Comparison of ENCODE assay signal across 8 cellular contexts in genomic region chr10:114821293-114821914, GRCh38. TPM values are rescaled to one million over a fixed set of nuclear protein-coding genes. Genes with fewer than 3 reads are reported as not detected.
A peak's percentile ranks its signal among the peaks of the same experiment; 100 is the strongest.
DNase-seq lines count a peak whose midpoint lies in the region; ATAC-seq and TF ChIP-seq lines count a peak whose summit lies in the region.

A gene with protein sequence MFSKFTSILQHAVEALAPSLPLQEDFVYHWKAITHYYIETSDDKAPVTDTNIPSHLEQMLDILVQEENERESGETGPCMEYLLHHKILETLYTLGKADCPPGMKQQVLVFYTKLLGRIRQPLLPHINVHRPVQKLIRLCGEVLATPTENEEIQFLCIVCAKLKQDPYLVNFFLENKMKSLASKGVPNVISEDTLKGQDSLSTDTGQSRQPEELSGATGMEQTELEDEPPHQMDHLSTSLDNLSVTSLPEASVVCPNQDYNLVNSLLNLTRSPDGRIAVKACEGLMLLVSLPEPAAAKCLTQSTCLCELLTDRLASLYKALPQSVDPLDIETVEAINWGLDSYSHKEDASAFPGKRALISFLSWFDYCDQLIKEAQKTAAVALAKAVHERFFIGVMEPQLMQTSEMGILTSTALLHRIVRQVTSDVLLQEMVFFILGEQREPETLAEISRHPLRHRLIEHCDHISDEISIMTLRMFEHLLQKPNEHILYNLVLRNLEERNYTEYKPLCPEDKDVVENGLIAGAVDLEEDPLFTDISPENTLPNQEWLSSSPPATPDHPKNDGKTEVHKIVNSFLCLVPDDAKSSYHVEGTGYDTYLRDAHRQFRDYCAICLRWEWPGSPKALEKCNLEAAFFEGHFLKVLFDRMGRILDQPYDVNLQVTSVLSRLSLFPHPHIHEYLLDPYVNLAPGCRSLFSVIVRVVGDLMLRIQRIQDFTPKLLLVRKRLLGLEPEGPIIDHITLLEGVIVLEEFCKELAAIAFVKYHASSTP (plus strand): TSS chr10:114821780. CDS start chr10:114822079, 299 bp downstream.

- peak within 1 kb of the TSS; percentile 88 for H3K27ac Mint-ChIP-seq in activated T-helper 17 cell treated with anti-CD3 and anti-CD28 coated beads, Interleukin-2, amount 50 U/mL, for 72 hours
- peak within 1 kb of the TSS; percentile 99 to 100 (median 100) for H3K27ac Mint-ChIP-seq in nephron
- H3K27ac Mint-ChIP-seq in stimulated activated naive CD8-positive, alpha-beta T cell treated with anti-CD3 and anti-CD28 coated beads, Interleukin-15, amount 100 ng/mL, for 72 hours = peak within 1 kb of the TSS; percentile 98

- peak; percentile 13 for DNase-seq in DMS 273 treated with DMSO at 0.1 percent for 48 hours (lab: John Stamatoyannopoulos, UW)
- DNase-seq in HPDE6-E6E7 (ENCODE audit: extremely low spot score) = peak; percentile 51
- peak; percentile 86 for DNase-seq in RPMI8226
- peak; percentile 66 for DNase-seq in fibroblast of peridontal ligament (ENCODE audit: extremely low read depth)
- peak; percentile 84 to 91 for DNase-seq in stimulated activated naive CD8-positive, alpha-beta T cell treated with anti-CD3 and anti-CD28 coated beads, Interleukin-15, amount 100 ng/mL, for 72 hours

- H3K36me3 Mint-ChIP-seq in activated T-helper 17 cell treated with anti-CD3 and anti-CD28 coated beads, Interleukin-2, amount 50 U/mL, for 72 hours (ENCODE audit: low read depth) = peaks cover 38% of the 10 kb centered on the region
- H3K36me3 Mint-ChIP-seq in nephron (ENCODE audit: low read depth) = peaks cover 13% of the 10 kb centered on the region

- peak within 1 kb of the TSS; percentile 91 for H3K4me3 Mint-ChIP-seq in activated T-helper 17 cell treated with anti-CD3 and anti-CD28 coated beads, Interleukin-2, amount 50 U/mL, for 72 hours
- peak within 1 kb of the TSS; percentile 84 to 98 (median 95) for H3K4me3 Mint-ChIP-seq in nephron
- peak within 1 kb of the TSS; percentile 91 to 92 for H3K4me3 Mint-ChIP-seq in stimulated activated naive CD8-positive, alpha-beta T cell treated with anti-CD3 and anti-CD28 coated beads, Interleukin-15, amount 100 ng/mL, for 72 hours

- TF ChIP-seq CTCF in nephron (IDR thresholded peaks at IDR 0.05; ENCODE audit: unreplicated experiment in 3 of 3) = peak; percentile 49 to 62 (median 49)

- ATAC-seq in GM19467 (IDR thresholded peaks at IDR 0.05; ENCODE audit: unreplicated experiment) = peak; percentile 74
- peak; percentile 84 for ATAC-seq in activated T-helper 17 cell treated with anti-CD3 and anti-CD28 coated beads, Interleukin-2, amount 50 U/mL, for 72 hours (replicated peaks)
- peak; percentile 91 for ATAC-seq in stimulated activated naive CD8-positive, alpha-beta T cell treated with anti-CD3 and anti-CD28 coated beads, Interleukin-15, amount 100 ng/mL, for 72 hours

- peaks cover 24% of the 10 kb centered on the region for H3K4me1 Mint-ChIP-seq in activated T-helper 17 cell treated with anti-CD3 and anti-CD28 coated beads, Interleukin-2, amount 50 U/mL, for 72 hours
- H3K4me1 Mint-ChIP-seq in nephron = peaks cover 29% of the 10 kb centered on the region
- peaks cover 51% of the 10 kb centered on the region for H3K4me1 Mint-ChIP-seq in stimulated activated naive CD8-positive, alpha-beta T cell treated with anti-CD3 and anti-CD28 coated beads, Interleukin-15, amount 100 ng/mL, for 72 hours

- no peaks in the 10 kb centered on the region for H3K9me3 Mint-ChIP-seq in activated T-helper 17 cell treated with anti-CD3 and anti-CD28 coated beads, Interleukin-2, amount 50 U/mL, for 72 hours
- H3K9me3 Mint-ChIP-seq in nephron = peaks cover 5% of the 10 kb centered on the region
- no peaks in the 10 kb centered on the region for H3K9me3 Mint-ChIP-seq in stimulated activated naive CD8-positive, alpha-beta T cell treated with anti-CD3 and anti-CD28 coated beads, Interleukin-15, amount 100 ng/mL, for 72 hours

- H3K27me3 Mint-ChIP-seq in activated T-helper 17 cell treated with anti-CD3 and anti-CD28 coated beads, Interleukin-2, amount 50 U/mL, for 72 hours = no peaks in the 10 kb centered on the region
- no peaks in the 10 kb centered on the region for H3K27me3 Mint-ChIP-seq in nephron (ENCODE audit: low read depth)
- H3K27me3 Mint-ChIP-seq in stimulated activated naive CD8-positive, alpha-beta T cell treated with anti-CD3 and anti-CD28 coated beads, Interleukin-15, amount 100 ng/mL, for 72 hours = no peaks in the 10 kb centered on the region

RNA-seq across cellular contexts. Expression of the gene that starts here (rescaled TPM):
- total RNA-seq in activated T-helper 17 cell treated with anti-CD3 and anti-CD28 coated beads, Interleukin-2, amount 50 U/mL, for 72 hours = 10 to 100 TPM; 22.8 to 31.2 TPM

Comparison
In these comparisons a context has a peak if more than half of its experiments do, and no peak if none do; other contexts are left out.
1. Peak in every context shown above with its lines: DNase-seq and ATAC-seq.
2. DNase-seq: peak in every context shown above with its lines; median percentile 88 in stimulated activated naive CD8-positive, alpha-beta T cell treated with anti-CD3 and anti-CD28 coated beads, Interleukin-15, amount 100 ng/mL, for 72 hours; 86 in RPMI8226; 66 in fibroblast of peridontal ligament; 51 in HPDE6-E6E7; 13 in DMS 273 treated with DMSO at 0.1 percent for 48 hours.